Comparison of ENCODE assay signal across 1 cellular context in genomic region chr16:85240982-85241924, GRCh38.
TF ChIP-seq lines count a peak whose summit lies in the region.

No MANE protein-coding gene starts in this region.

TF ChIP-seq in HCT116, 20 proteins besides CTCF, POLR2A, EP300 and RAD21 (continued from another document):
- TF ChIP-seq ZBTB33 (IDR thresholded peaks at IDR 0.05; ENCODE audit: extremely low read depth, insufficient replicate concordance, low read length) (no peak), JUND (IDR thresholded peaks at IDR 0.05) (no peak), REST (IDR thresholded peaks at IDR 0.05; ENCODE audit: low read depth) (no peak), CBX3 (IDR thresholded peaks at IDR 0.05; ENCODE audit: low read depth) (no peak), SIN3A (IDR thresholded peaks at IDR 0.05; ENCODE audit: low read depth) (no peak), POLR2AphosphoS5 (IDR thresholded peaks at IDR 0.05; ENCODE audit: low read depth, low read length) (no peak), TCF7L2 (IDR thresholded peaks at IDR 0.05; ENCODE audit: borderline replicate concordance, extremely low read depth, insufficient read depth, insufficient read length) (no peak), ATF3 (IDR thresholded peaks at IDR 0.05) (no peak), EGR1 (IDR thresholded peaks at IDR 0.05; ENCODE audit: low read depth) (no peak), ZFX (IDR thresholded peaks at IDR 0.05) (no peak), MAX (IDR thresholded peaks at IDR 0.05) (no peak), ZNF274 (IDR thresholded peaks at IDR 0.05; ENCODE audit: low read depth, low read length) (no peak), SRF (IDR thresholded peaks at IDR 0.05; ENCODE audit: low read depth) (no peak), CEBPB (IDR thresholded peaks at IDR 0.05; ENCODE audit: low read depth) (no peak), ELF1 (IDR thresholded peaks at IDR 0.05; ENCODE audit: borderline replicate concordance, low read depth) (no peak), EZH2 (IDR thresholded peaks at IDR 0.05) (no peak), EZH2phosphoT487 (IDR thresholded peaks at IDR 0.05; ENCODE audit: borderline replicate concordance) (no peak), FOSL1 (IDR thresholded peaks at IDR 0.05; ENCODE audit: low read depth) (no peak)
